Comparison of ENCODE assay signal across 29 cellular contexts in genomic region chr1:78331799-78332198, GRCh38.
"Had no signal": no experiment of that assay in that cellular context is flagged by ENCODE, and none has a peak within 500 bp of the region (broad histone marks: within the 10 kb centered on the region; RNA-seq: fewer than 3 reads in every experiment).

No MANE protein-coding gene starts in this region.

- H3K36me3 Mint-ChIP-seq: natural killer cell; neural progenitor cell; stimulated activated effector memory CD8-positive, alpha-beta T cell treated with anti-CD3 and anti-CD28 coated beads, Interleukin-12 subunit alpha, Interleukin-12 subunit beta, amount 100 ng/mL, for 72 hours; stimulated activated naive B cell treated with anti-CD40 and anti-IgM and Interleukin-4, amounts not matched to agents 10 μg/mL and 1 μg/mL and 100 μg/mL, for 72 hours; type B pancreatic cell had no signal

- H3K27me3 Mint-ChIP-seq: stimulated activated naive B cell treated with anti-CD40 and anti-IgM and Interleukin-4, amounts not matched to agents 10 μg/mL and 1 μg/mL and 100 μg/mL, for 72 hours had no signal

- H3K36me3 ChIP-seq: neural progenitor cell, ovary, right lobe of liver, sigmoid colon, suprapubic skin, tibial artery, transverse colon, upper lobe of right lung, uterus had no signal

- ATAC-seq: natural killer cell; psoas muscle; right cardiac atrium; right lobe of liver; stimulated activated effector memory CD8-positive, alpha-beta T cell treated with anti-CD3 and anti-CD28 coated beads, Interleukin-12 subunit alpha, Interleukin-12 subunit beta, amount 100 ng/mL, for 72 hours; stimulated activated naive B cell treated with anti-CD40 and anti-IgM and Interleukin-4, amounts not matched to agents 10 μg/mL and 1 μg/mL and 100 μg/mL, for 72 hours; upper lobe of right lung had no signal

- H3K9me3 Mint-ChIP-seq: nephron; neural progenitor cell; stimulated activated naive CD8-positive, alpha-beta T cell treated with anti-CD3 and anti-CD28 coated beads, Interleukin-15, Interleukin-2, amounts not matched to agents 100 ng/mL and 50 ng/mL, for 24 hours had no signal

- H3K27ac Mint-ChIP-seq: natural killer cell; nephron; neural progenitor cell; progenitor cell of endocrine pancreas; stimulated activated effector memory CD8-positive, alpha-beta T cell treated with anti-CD3 and anti-CD28 coated beads, Interleukin-12 subunit alpha, Interleukin-12 subunit beta, amount 100 ng/mL, for 72 hours; stimulated activated naive B cell treated with anti-CD40 and anti-IgM and Interleukin-4, amounts not matched to agents 10 μg/mL and 1 μg/mL and 100 μg/mL, for 72 hours; stimulated activated naive CD8-positive, alpha-beta T cell treated with anti-CD3 and anti-CD28 coated beads, Interleukin-15, Interleukin-2, amounts not matched to agents 100 ng/mL and 50 ng/mL, for 24 hours; type B pancreatic cell had no signal

- H3K9me3 ChIP-seq: psoas muscle, right lobe of liver, sigmoid colon, suprapubic skin, testis, tibial artery, transverse colon, upper lobe of right lung, uterus had no signal

- H3K27ac ChIP-seq: neural progenitor cell, ovary, parathyroid adenoma, psoas muscle, right lobe of liver, sigmoid colon, suprapubic skin, testis, tibial artery, transverse colon, upper lobe of right lung, uterus had no signal

- H3K27me3 ChIP-seq: ovary, right lobe of liver, sigmoid colon, suprapubic skin, testis, tibial artery, transverse colon, upper lobe of right lung, uterus had no signal

- DNase-seq: natural killer cell; occipital lobe; ovary; posterior cingulate gyrus; psoas muscle; right cardiac atrium; right lobe of liver; sigmoid colon; small intestine; stimulated activated CD4-positive, alpha-beta T cell treated with anti-CD3 and anti-CD28 coated beads, Interleukin-15, amount 100 ng/mL, for 24 hours; stimulated activated CD4-positive, alpha-beta T cell treated with anti-CD3 and anti-CD28 coated beads, Interleukin-2, amount 100 ng/mL, for 24 hours; stimulated activated CD4-positive, alpha-beta T cell treated with anti-CD3 and anti-CD28 coated beads, Interleukin-2, amount 100 ng/mL, for 48 hours; stimulated activated CD4-positive, alpha-beta T cell treated with anti-CD3 and anti-CD28 coated beads, Interleukin-4, amount 100 ng/mL, for 24 hours; stimulated activated naive B cell treated with anti-CD40 and anti-IgM and Interleukin-4, amounts not matched to agents 10 μg/mL and 1 μg/mL and 100 μg/mL, for 72 hours; stimulated activated naive CD4-positive, alpha-beta T cell treated with Interleukin-2 at 50 U/mL for 16 hours; substantia nigra; testis; tibial artery; transverse colon; upper lobe of right lung; uterus had no signal

- H3K4me3 Mint-ChIP-seq: natural killer cell; nephron; neural progenitor cell; stimulated activated effector memory CD8-positive, alpha-beta T cell treated with anti-CD3 and anti-CD28 coated beads, Interleukin-12 subunit alpha, Interleukin-12 subunit beta, amount 100 ng/mL, for 72 hours; stimulated activated naive B cell treated with anti-CD40 and anti-IgM and Interleukin-4, amounts not matched to agents 10 μg/mL and 1 μg/mL and 100 μg/mL, for 72 hours; stimulated activated naive CD8-positive, alpha-beta T cell treated with anti-CD3 and anti-CD28 coated beads, Interleukin-15, Interleukin-2, amounts not matched to agents 100 ng/mL and 50 ng/mL, for 24 hours; type B pancreatic cell had no signal

- H3K4me3 ChIP-seq: neural progenitor cell, ovary, psoas muscle, right lobe of liver, sigmoid colon, suprapubic skin, testis, tibial artery, transverse colon, upper lobe of right lung, uterus had no signal

- H3K4me1 Mint-ChIP-seq: natural killer cell; neural progenitor cell; stimulated activated effector memory CD8-positive, alpha-beta T cell treated with anti-CD3 and anti-CD28 coated beads, Interleukin-12 subunit alpha, Interleukin-12 subunit beta, amount 100 ng/mL, for 72 hours; stimulated activated naive B cell treated with anti-CD40 and anti-IgM and Interleukin-4, amounts not matched to agents 10 μg/mL and 1 μg/mL and 100 μg/mL, for 72 hours had no signal

- H3K4me1 ChIP-seq: neural progenitor cell, parathyroid adenoma, psoas muscle, right lobe of liver, sigmoid colon, suprapubic skin, testis, tibial artery, transverse colon, upper lobe of right lung, uterus had no signal
